ENCODE assay signal across 14 cellular contexts in the genomic region with DNA sequence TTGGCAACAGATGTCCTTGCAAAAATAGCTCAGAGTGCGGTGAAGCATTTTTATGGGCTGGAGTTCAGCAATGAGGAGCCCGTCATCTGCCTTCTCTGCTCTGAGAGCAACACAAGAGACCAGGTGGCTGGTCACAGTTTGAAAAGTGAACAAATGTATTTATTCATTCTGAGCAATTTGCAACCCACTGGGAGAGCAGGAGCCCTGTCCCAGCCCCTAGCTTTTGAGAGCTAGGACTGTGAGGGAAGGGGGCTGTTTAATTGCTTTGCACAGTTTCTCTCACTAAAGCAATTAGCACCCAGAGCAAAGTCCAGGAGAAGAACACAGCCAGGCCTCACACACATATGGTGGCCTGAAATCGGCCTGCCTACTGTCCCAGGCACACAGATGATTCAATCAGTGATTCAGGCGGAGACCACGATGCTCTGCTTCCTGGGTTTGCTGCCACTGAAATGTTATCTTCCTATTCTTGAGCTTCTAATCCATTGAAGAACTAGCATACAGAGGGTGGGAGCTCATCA.
DNase-seq lines count a peak whose midpoint lies in the region; ATAC-seq, FAIRE-seq and TF ChIP-seq lines count a peak whose summit lies in the region.
"Had no signal": no experiment of that assay in that cellular context is flagged by ENCODE, and none has a peak within 500 bp of the region (broad histone marks: within the 10 kb centered on the region; RNA-seq: fewer than 3 reads in every experiment).

No MANE protein-coding gene starts in this region.

- TF ChIP-seq POLR2A in GM12878 (IDR thresholded peaks at IDR 0.05; ENCODE audit: low read depth, low read length): no peak

- peaks cover 11% of the 10 kb centered on the region for H3K4me1 ChIP-seq in GM12878 (ENCODE audit: control insufficient read depth, insufficient read depth, low read length)
- H3K4me1 ChIP-seq: heart right ventricle, right lobe of liver had no signal

- no peak overlapping the region for H3K9ac ChIP-seq in GM12878 (ENCODE audit: control insufficient read depth, insufficient read depth, low read length)

- intact Hi-C loops in GM12878 (cut with micrococcal nuclease; ENCODE audit: unreplicated experiment): no loop called here

- ATAC-seq in GM12878 (no peak), HG02840 (IDR thresholded peaks at IDR 0.05; ENCODE audit: low FRiP score, unreplicated experiment) (no peak)
- ATAC-seq: heart right ventricle, right lobe of liver had no signal

- no peak overlapping the region for H3K27ac ChIP-seq in GM12878 (ENCODE audit: control insufficient read depth, insufficient read depth)
- H3K27ac ChIP-seq: heart right ventricle, right lobe of liver, WERI-Rb-1 had no signal

- no peaks in the 10 kb centered on the region; the same call in 1 of the 3 replicates for H3K9me3 ChIP-seq in GM12878 (replicated peaks; ENCODE audit: control insufficient read depth, insufficient read depth, low read length)
- H3K9me3 ChIP-seq: heart right ventricle, right lobe of liver had no signal

- TF ChIP-seq RAD21 in GM12878 (IDR thresholded peaks at IDR 0.05; ENCODE audit: insufficient read depth, low read depth, low read length): no peak

- no peaks in the 10 kb centered on the region for H3K79me2 ChIP-seq in GM12878 (ENCODE audit: control insufficient read depth, insufficient read depth, low read length)

- CTCF ChIA-PET in GM12878 (lab: Yijun Ruan, JAX): interaction anchor here (1.1 kb wide), 2 partner anchors 17 to 53 kb away, joined by 3 read pairs; no protein-coding TSS in a partner anchor

- H3K36me3 ChIP-seq in GM12878 (ENCODE audit: control insufficient read depth in 2 of 2, insufficient read depth in 2 of 2, low read length in 1 of 2): no peaks in the 10 kb centered on the region
- H3K36me3 ChIP-seq: heart right ventricle, right lobe of liver, WERI-Rb-1 had no signal

- DNase-seq in DMS79 treated with DMSO at 0.1 percent for 48 hours (lab: John Stamatoyannopoulos, UW): peak; percentile 85
- peak; percentile 75 for DNase-seq in NCI-H1694 (lab: John Stamatoyannopoulos, UW)
- no peak for DNase-seq in GM12878 (ENCODE audit: low read depth, low spot score)
- DNase-seq in occipital lobe (lab: John Stamatoyannopoulos, UW): peak; percentile 15
- no peak for DNase-seq in DMS53 treated with DMSO at 0.1 percent for 48 hours (lab: John Stamatoyannopoulos, UW; ENCODE audit: unreplicated experiment)
- DNase-seq in A172 (ENCODE audit: low spot score): no peak
- DNase-seq in OCI-M2 (lab: John Stamatoyannopoulos, UW; ENCODE audit: unreplicated experiment): no peak
- DNase-seq: central memory CD4-positive, alpha-beta T cell; heart right ventricle; naive B cell; right lobe of liver; stimulated activated naive CD4-positive, alpha-beta T cell; WERI-Rb-1 had no signal

- POLR2A ChIA-PET in GM12878 (lab: Charles Lee): interaction anchor here (1.5 kb wide), 1 partner anchor 15 kb away, joined by 4 read pairs; no protein-coding TSS in a partner anchor

- peak overlapping the region; percentile 30; the same call in 1 of the 2 replicates for H3K4me2 ChIP-seq in GM12878 (ENCODE audit: control insufficient read depth, insufficient read depth)

- BruUV-seq in GM12878 (replicated peaks; lab: Mats Ljungman, UMichigan): no TSS peak

- H4K20me1 ChIP-seq in GM12878 (ENCODE audit: control insufficient read depth, insufficient read depth): no peaks in the 10 kb centered on the region

- peak overlapping the region; percentile 63 for H2AFZ ChIP-seq in GM12878 (ENCODE audit: control insufficient read depth, low read depth, low read length)

- no peak for TF ChIP-seq EP300 in GM12878 (IDR thresholded peaks at IDR 0.05; ENCODE audit: borderline replicate concordance in 1 of 2, control insufficient read depth in 1 of 2, low read depth in 2 of 2, low read length in 2 of 2)

- WGBS in GM12878 (ENCODE audit: insufficient coverage, insufficient replicate concordance, low lambda C conversion rate, missing lambda C conversion rate): 49% methylated on average over 5 of the region's 5 CpGs

- no peak overlapping the region for H3K4me3 ChIP-seq in GM12878
- H3K4me3 ChIP-seq: heart right ventricle, right lobe of liver had no signal

- TF ChIP-seq CTCF in GM12878 (IDR thresholded peaks at IDR 0.05 in 2 of 3, conservative IDR thresholded peaks at IDR 0.05 in 1 of 3; ENCODE audit: control insufficient read depth in 2 of 3, extremely low read depth in 1 of 3, insufficient read depth in 1 of 3, low read depth in 3 of 3, low read length in 3 of 3): no peak

- SMC1A ChIA-PET in GM12878 (lab: Charles Lee; ENCODE audit: uncharacterized antibody, unreplicated experiment): interaction anchor here (0.7 to 1.4 kb wide), 3 partner anchors 15 to 101 kb away, joined by 3 to 5 read pairs (median 3); no protein-coding TSS in a partner anchor

- no peaks in the 10 kb centered on the region for H3K27me3 ChIP-seq in GM12878 (replicated peaks in 1 of 2; ENCODE audit: control insufficient read depth in 2 of 2, insufficient read depth in 2 of 2, low read length in 1 of 2)
- H3K27me3 ChIP-seq: heart right ventricle, right lobe of liver had no signal

- RAD21 ChIA-PET in GM12878 (lab: Charles Lee; ENCODE audit: unreplicated experiment): no interaction called here

- no peak for FAIRE-seq in GM12878 (lab: Jason Lieb, UNC)

- in situ Hi-C loops in GM12878 (cut with MboI): no loop called here

TF ChIP-seq in GM12878, 131 proteins besides CTCF, POLR2A, EP300 and RAD21:
- TF ChIP-seq, protein P1, sequence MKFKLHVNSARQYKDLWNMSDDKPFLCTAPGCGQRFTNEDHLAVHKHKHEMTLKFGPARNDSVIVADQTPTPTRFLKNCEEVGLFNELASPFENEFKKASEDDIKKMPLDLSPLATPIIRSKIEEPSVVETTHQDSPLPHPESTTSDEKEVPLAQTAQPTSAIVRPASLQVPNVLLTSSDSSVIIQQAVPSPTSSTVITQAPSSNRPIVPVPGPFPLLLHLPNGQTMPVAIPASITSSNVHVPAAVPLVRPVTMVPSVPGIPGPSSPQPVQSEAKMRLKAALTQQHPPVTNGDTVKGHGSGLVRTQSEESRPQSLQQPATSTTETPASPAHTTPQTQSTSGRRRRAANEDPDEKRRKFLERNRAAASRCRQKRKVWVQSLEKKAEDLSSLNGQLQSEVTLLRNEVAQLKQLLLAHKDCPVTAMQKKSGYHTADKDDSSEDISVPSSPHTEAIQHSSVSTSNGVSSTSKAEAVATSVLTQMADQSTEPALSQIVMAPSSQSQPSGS (IDR thresholded peaks at IDR 0.05; ENCODE audit: low read length): no peak
- TF ChIP-seq USF1 (IDR thresholded peaks at IDR 0.05; ENCODE audit: borderline replicate concordance, extremely low read length, insufficient read depth, low read depth, low read length) (no peak), EGR1 (IDR thresholded peaks at IDR 0.05; ENCODE audit: borderline replicate concordance in 1 of 2, low read depth in 2 of 2, low read length in 2 of 2) (no peak), IKZF2 (IDR thresholded peaks at IDR 0.05) (no peak)

Comparison
In these comparisons a context has a peak if more than half of its experiments do, and no peak if none do; other contexts are left out.
1. DNase-seq: peak in DMS79 treated with DMSO at 0.1 percent for 48 hours (single experiment), NCI-H1694 (single experiment) and occipital lobe (single experiment); none in GM12878 (single experiment), DMS53 treated with DMSO at 0.1 percent for 48 hours (single experiment), A172 (single experiment) and OCI-M2 (single experiment).